In the genomic region with DNA sequence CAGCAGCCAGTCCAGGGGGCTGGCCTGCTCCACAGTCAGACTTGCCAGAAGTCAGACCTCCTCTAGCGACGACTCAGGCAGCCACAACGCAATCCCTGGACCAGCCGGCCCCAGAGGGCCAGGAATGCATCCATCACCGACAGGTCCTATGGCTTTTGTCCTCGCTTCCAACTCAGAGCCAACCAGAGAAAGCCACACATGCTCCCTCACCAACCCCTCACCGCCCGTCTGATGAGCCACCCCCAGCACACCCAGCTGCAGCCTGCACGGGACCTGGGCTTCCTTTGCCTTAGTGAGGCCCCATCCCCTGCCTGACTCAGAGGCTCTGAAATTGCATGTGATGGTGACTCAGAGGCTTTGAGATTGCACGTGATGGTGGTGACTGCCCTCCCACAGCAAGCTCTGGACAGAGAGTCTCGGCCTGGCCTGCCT, we compare ENCODE assay signal across 1 cellular context.
TF ChIP-seq lines count a peak whose summit lies in the region.

No MANE protein-coding gene starts in this region.

TF ChIP-seq in HepG2, 621 proteins besides CTCF, POLR2A, EP300 and RAD21 (continued from another document):
- TF ChIP-seq, protein P1, sequence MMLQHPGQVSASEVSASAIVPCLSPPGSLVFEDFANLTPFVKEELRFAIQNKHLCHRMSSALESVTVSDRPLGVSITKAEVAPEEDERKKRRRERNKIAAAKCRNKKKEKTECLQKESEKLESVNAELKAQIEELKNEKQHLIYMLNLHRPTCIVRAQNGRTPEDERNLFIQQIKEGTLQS (CRISPR knock-in tag; IDR thresholded peaks at IDR 0.05), result peak; percentile 38; the same call in 1 of the 2 replicates
